ENCODE assay signal across 16 cellular contexts in genomic region chr2:33015421-33016142, GRCh38.
A peak's percentile ranks its signal among the peaks of the same experiment; 100 is the strongest.
DNase-seq lines count a peak whose midpoint lies in the region; ATAC-seq, FAIRE-seq and TF ChIP-seq lines count a peak whose summit lies in the region.
"Had no signal": no experiment of that assay in that cellular context is flagged by ENCODE, and none has a peak within 500 bp of the region (broad histone marks: within the 10 kb centered on the region; RNA-seq: fewer than 3 reads in every experiment).

No MANE protein-coding gene starts in this region.

- peak; percentile 86 for FAIRE-seq in H54 (lab: Jason Lieb, UNC)
- FAIRE-seq in astrocyte (lab: Jason Lieb, UNC): no peak
- FAIRE-seq in small intestine (lab: Jason Lieb, UNC): no peak

- 12 to 46% (median 27%) methylated on average over 4 of the region's 4 CpGs for WGBS in small intestine, 3 donors
- 81% methylated on average over 4 of the region's 4 CpGs for WGBS in prostate gland

- TF ChIP-seq POLR2A in H54 (IDR thresholded peaks at IDR 0.05; ENCODE audit: low read depth, low read length) (no peak), prostate gland (IDR thresholded peaks at IDR 0.05) (no peak)

- DNase-seq in H54 (ENCODE audit: insufficient read length, low spot score): peak; percentile 29
- peak; percentile 60 for DNase-seq in astrocyte (ENCODE audit: low read depth)
- no peak for DNase-seq in left cardiac atrium
- DNase-seq in small intestine: peak; percentile 95
- DNase-seq in prostate gland (ENCODE audit: low spot score): no peak
- no peak for DNase-seq in T-helper 2 cell
- DNase-seq in MV-4-11 (lab: John Stamatoyannopoulos, UW): no peak
- DNase-seq: activated CD4-positive, alpha-beta T cell treated with anti-CD3 and anti-CD28 coated beads for 1 hour; activated naive CD4-positive, alpha-beta T cell treated with Interleukin-2 at 50 U/mL for 16 hours; endodermal cell; NCI-H187; RPMI8226; spleen; stimulated activated naive CD4-positive, alpha-beta T cell treated with Interleukin-2 at 50 U/mL for 16 hours had no signal

- no peak overlapping the region for H3K4me3 ChIP-seq in astrocyte (ENCODE audit: insufficient read depth, low read depth, low read length)
- H3K4me3 ChIP-seq in small intestine (ENCODE audit: low read depth in 1 of 2, low read length in 2 of 2): no peak overlapping the region
- H3K4me3 ChIP-seq in prostate gland: no peak overlapping the region
- H3K4me3 ChIP-seq: lung, spleen had no signal

- H3K36me3 ChIP-seq in astrocyte (ENCODE audit: insufficient read depth, low read length): no peaks in the 10 kb centered on the region
- no peaks in the 10 kb centered on the region for H3K36me3 ChIP-seq in small intestine (ENCODE audit: control insufficient read depth in 2 of 2, insufficient read depth in 2 of 2, low read length in 2 of 2)
- no peaks in the 10 kb centered on the region for H3K36me3 ChIP-seq in prostate gland
- H3K36me3 ChIP-seq: spleen had no signal

- H3K9ac ChIP-seq in astrocyte (ENCODE audit: low read length): no peak overlapping the region

- H3K79me2 ChIP-seq in astrocyte (ENCODE audit: insufficient read depth, low read length): no peaks in the 10 kb centered on the region

- peaks cover 31% of the 10 kb centered on the region for H3K4me1 Mint-ChIP-seq in astrocyte (ENCODE audit: low read depth, unreplicated experiment)

- H3K4me1 ChIP-seq in astrocyte (ENCODE audit: insufficient read depth, low read length) (peaks cover 3% of the 10 kb centered on the region), small intestine (ENCODE audit: control insufficient read depth in 2 of 2, insufficient read depth in 1 of 2, low read depth in 1 of 2, low read length in 1 of 2) (peaks cover 10 to 12% of the 10 kb centered on the region in 2 donors), prostate gland (replicated peaks) (no peaks in the 10 kb centered on the region)
- H3K4me1 ChIP-seq: spleen had no signal

- H4K20me1 ChIP-seq in astrocyte (ENCODE audit: insufficient read depth, low read length): no peaks in the 10 kb centered on the region

- no peaks in the 10 kb centered on the region for H3K27me3 Mint-ChIP-seq in astrocyte (ENCODE audit: low read depth, unreplicated experiment)

- H3K9me3 Mint-ChIP-seq in astrocyte (ENCODE audit: unreplicated experiment): peaks cover 2% of the 10 kb centered on the region
- H3K9me3 Mint-ChIP-seq: endodermal cell had no signal

- H3K36me3 Mint-ChIP-seq in astrocyte (ENCODE audit: low read depth, unreplicated experiment): no peaks in the 10 kb centered on the region

- H3K27ac ChIP-seq in astrocyte (ENCODE audit: low read depth, low read length): no peak overlapping the region
- peak overlapping the region; percentile 83 to 95 for H3K27ac ChIP-seq in small intestine (ENCODE audit: low read depth in 1 of 2, low read length in 1 of 2)
- no peak overlapping the region for H3K27ac ChIP-seq in prostate gland

- no peak overlapping the region for H3K4me3 Mint-ChIP-seq in astrocyte (ENCODE audit: unreplicated experiment)
- H3K4me3 Mint-ChIP-seq: endodermal cell had no signal

- TF ChIP-seq CTCF in astrocyte (IDR thresholded peaks at IDR 0.05; ENCODE audit: insufficient read depth, low read depth, low read length): no peak
- no peak for TF ChIP-seq CTCF in prostate gland (IDR thresholded peaks at IDR 0.05)

- intact Hi-C loops in left cardiac atrium (cut with DNase I): loop anchor here in 1 of 2 donors (10.0 kb wide), 1 partner anchor 71 kb away; the partner anchor contains the start of gene LTBP1
- intact Hi-C loops in prostate gland (cut with DNase I): no loop called here

- ATAC-seq in left cardiac atrium (peak; percentile 73 to 84), GM18868 (IDR thresholded peaks at IDR 0.05; ENCODE audit: unreplicated experiment) (no peak)

- no peaks in the 10 kb centered on the region for H3K27me3 ChIP-seq in astrocyte (ENCODE audit: insufficient read depth, low read length)
- no peaks in the 10 kb centered on the region for H3K27me3 ChIP-seq in small intestine (ENCODE audit: control insufficient read depth in 2 of 2, insufficient read depth in 2 of 2, low read length in 2 of 2)
- H3K27me3 ChIP-seq in prostate gland (replicated peaks; ENCODE audit: insufficient read depth): no peaks in the 10 kb centered on the region
- H3K27me3 ChIP-seq: spleen had no signal

- H3K9me3 ChIP-seq in astrocyte (ENCODE audit: insufficient read depth, low read depth, low read length) (no peaks in the 10 kb centered on the region), small intestine (ENCODE audit: control insufficient read depth, low read depth) (no peaks in the 10 kb centered on the region), prostate gland (no peaks in the 10 kb centered on the region)
- H3K9me3 ChIP-seq: spleen had no signal

- no peak overlapping the region for H2AFZ ChIP-seq in astrocyte (ENCODE audit: low read depth, low read length)

- H3K4me2 ChIP-seq in astrocyte (ENCODE audit: low read length): no peak overlapping the region

- H3K27ac Mint-ChIP-seq in astrocyte (ENCODE audit: unreplicated experiment): no peak overlapping the region
- H3K27ac Mint-ChIP-seq: endodermal cell had no signal

Comparison
In these comparisons a context has a peak if more than half of its experiments do, and no peak if none do; other contexts are left out.
1. DNase-seq: peak in H54 (single experiment), astrocyte (single experiment) and small intestine (single experiment); none in left cardiac atrium (single experiment), prostate gland (single experiment), T-helper 2 cell (0 of 5) and MV-4-11 (single experiment).
2. H3K27ac ChIP-seq: peak in small intestine (2 of 2); none in astrocyte (single experiment) and prostate gland (0 of 2).